ENCODE assay signal across 1 cellular context in genomic region chr18:79826966-79827365, GRCh38.
TF ChIP-seq lines count a peak whose summit lies in the region.

No MANE protein-coding gene starts in this region.

TF ChIP-seq in GM23338, 12 proteins besides CTCF, POLR2A, EP300 and RAD21 (continued from another document):
- TF ChIP-seq REST (IDR thresholded peaks at IDR 0.05; ENCODE audit: unreplicated experiment) (no peak), ETS1 (IDR thresholded peaks at IDR 0.05) (no peak), NANOG (IDR thresholded peaks at IDR 0.05; ENCODE audit: borderline replicate concordance) (no peak), STAT1 (IDR thresholded peaks at IDR 0.05; ENCODE audit: unreplicated experiment) (no peak), ZNF331 (CRISPR knock-in tag; IDR thresholded peaks at IDR 0.05; ENCODE audit: low read depth) (no peak), POLR2AphosphoS5 (IDR thresholded peaks at IDR 0.05; ENCODE audit: low read depth) (no peak), JUNB (IDR thresholded peaks at IDR 0.05; ENCODE audit: unreplicated experiment) (no peak), EZH2 (IDR thresholded peaks at IDR 0.05; ENCODE audit: low read depth, unreplicated experiment) (no peak), ZNF462 (CRISPR knock-in tag; IDR thresholded peaks at IDR 0.05) (no peak), CREB1 (CRISPR knock-in tag; IDR thresholded peaks at IDR 0.05; ENCODE audit: low read depth) (no peak)
